1 cellular context compared by ENCODE assay signal in genomic region chr2:85476624-85477023, GRCh38.
TF ChIP-seq lines count a peak whose summit lies in the region.

No MANE protein-coding gene starts in this region.

TF ChIP-seq in GM23338, 12 proteins besides CTCF, POLR2A, EP300 and RAD21 (continued from another document):
- TF ChIP-seq, protein P1, sequence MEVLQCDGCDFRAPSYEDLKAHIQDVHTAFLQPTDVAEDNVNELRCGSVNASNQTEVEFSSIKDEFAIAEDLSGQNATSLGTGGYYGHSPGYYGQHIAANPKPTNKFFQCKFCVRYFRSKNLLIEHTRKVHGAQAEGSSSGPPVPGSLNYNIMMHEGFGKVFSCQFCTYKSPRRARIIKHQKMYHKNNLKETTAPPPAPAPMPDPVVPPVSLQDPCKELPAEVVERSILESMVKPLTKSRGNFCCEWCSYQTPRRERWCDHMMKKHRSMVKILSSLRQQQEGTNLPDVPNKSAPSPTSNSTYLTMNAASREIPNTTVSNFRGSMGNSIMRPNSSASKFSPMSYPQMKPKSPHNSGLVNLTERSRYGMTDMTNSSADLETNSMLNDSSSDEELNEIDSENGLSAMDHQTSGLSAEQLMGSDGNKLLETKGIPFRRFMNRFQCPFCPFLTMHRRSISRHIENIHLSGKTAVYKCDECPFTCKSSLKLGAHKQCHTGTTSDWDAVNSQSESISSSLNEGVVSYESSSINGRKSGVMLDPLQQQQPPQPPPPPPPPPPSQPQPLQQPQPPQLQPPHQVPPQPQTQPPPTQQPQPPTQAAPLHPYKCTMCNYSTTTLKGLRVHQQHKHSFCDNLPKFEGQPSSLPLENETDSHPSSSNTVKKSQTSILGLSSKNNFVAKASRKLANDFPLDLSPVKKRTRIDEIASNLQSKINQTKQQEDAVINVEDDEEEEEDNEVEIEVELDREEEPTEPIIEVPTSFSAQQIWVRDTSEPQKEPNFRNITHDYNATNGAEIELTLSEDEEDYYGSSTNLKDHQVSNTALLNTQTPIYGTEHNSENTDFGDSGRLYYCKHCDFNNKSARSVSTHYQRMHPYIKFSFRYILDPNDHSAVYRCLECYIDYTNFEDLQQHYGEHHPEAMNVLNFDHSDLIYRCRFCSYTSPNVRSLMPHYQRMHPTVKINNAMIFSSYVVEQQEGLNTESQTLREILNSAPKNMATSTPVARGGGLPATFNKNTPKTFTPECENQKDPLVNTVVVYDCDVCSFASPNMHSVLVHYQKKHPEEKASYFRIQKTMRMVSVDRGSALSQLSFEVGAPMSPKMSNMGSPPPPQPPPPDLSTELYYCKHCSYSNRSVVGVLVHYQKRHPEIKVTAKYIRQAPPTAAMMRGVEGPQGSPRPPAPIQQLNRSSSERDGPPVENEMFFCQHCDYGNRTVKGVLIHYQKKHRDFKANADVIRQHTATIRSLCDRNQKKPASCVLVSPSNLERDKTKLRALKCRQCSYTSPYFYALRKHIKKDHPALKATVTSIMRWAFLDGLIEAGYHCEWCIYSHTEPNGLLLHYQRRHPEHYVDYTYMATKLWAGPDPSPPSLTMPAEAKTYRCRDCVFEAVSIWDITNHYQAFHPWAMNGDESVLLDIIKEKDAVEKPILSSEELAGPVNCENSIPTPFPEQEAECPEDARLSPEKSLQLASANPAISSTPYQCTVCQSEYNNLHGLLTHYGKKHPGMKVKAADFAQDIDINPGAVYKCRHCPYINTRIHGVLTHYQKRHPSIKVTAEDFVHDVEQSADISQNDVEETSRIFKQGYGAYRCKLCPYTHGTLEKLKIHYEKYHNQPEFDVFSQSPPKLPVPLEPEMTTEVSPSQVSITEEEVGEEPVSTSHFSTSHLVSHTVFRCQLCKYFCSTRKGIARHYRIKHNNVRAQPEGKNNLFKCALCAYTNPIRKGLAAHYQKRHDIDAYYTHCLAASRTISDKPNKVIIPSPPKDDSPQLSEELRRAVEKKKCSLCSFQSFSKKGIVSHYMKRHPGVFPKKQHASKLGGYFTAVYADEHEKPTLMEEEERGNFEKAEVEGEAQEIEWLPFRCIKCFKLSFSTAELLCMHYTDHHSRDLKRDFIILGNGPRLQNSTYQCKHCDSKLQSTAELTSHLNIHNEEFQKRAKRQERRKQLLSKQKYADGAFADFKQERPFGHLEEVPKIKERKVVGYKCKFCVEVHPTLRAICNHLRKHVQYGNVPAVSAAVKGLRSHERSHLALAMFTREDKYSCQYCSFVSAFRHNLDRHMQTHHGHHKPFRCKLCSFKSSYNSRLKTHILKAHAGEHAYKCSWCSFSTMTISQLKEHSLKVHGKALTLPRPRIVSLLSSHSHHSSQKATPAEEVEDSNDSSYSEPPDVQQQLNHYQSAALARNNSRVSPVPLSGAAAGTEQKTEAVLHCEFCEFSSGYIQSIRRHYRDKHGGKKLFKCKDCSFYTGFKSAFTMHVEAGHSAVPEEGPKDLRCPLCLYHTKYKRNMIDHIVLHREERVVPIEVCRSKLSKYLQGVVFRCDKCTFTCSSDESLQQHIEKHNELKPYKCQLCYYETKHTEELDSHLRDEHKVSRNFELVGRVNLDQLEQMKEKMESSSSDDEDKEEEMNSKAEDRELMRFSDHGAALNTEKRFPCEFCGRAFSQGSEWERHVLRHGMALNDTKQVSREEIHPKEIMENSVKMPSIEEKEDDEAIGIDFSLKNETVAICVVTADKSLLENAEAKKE (CRISPR knock-in tag; IDR thresholded peaks at IDR 0.05): no peak
- TF ChIP-seq ZNF114 (CRISPR knock-in tag; IDR thresholded peaks at IDR 0.05) (no peak), STAT1 (IDR thresholded peaks at IDR 0.05; ENCODE audit: unreplicated experiment) (no peak), EZH2phosphoT487 (IDR thresholded peaks at IDR 0.05; ENCODE audit: unreplicated experiment) (no peak), POLR2AphosphoS5 (IDR thresholded peaks at IDR 0.05; ENCODE audit: low read depth) (no peak), REST (IDR thresholded peaks at IDR 0.05; ENCODE audit: unreplicated experiment) (no peak)
